18 cellular contexts compared by ENCODE assay signal in the genomic region with DNA sequence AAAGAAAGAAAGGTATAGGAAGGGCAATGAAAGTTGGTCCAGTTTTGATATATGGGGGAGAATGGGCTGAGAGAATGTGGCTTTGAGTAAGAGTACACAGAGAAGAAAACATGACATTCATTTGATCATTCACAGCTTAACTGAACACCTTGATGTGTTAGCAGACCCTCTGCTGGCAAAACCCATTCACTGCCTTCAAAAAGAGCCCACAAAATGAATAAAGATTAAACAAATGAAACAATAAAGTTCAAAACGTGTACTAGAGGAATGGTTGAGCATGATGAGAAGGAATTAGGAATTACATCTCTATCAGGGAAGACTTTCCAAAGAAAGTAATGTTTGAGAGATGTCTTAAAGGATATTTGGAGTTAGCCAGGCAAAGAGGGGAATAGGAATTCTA. TPM values are rescaled to one million over a fixed set of nuclear protein-coding genes. Genes with fewer than 3 reads are reported as not detected.
DNase-seq lines count a peak whose midpoint lies in the region; ATAC-seq and TF ChIP-seq lines count a peak whose summit lies in the region.
"Had no signal": no experiment of that assay in that cellular context is flagged by ENCODE, and none has a peak within 500 bp of the region (broad histone marks: within the 10 kb centered on the region; RNA-seq: fewer than 3 reads in every experiment).

No MANE protein-coding gene starts in this region.

- H3K9me2 ChIP-seq in GM23338 (ENCODE audit: insufficient read depth), result no peaks in the 10 kb centered on the region

- TF ChIP-seq CTCF in GM10248 (IDR thresholded peaks at IDR 0.05; ENCODE audit: control extremely low read depth, extremely low read depth, low read depth, missing control alignments) (peak; percentile 28), GM23338 (conservative IDR thresholded peaks at IDR 0.05; ENCODE audit: low read depth in 2 of 2) (peak; percentile 6 to 22; a peak in 3 of 4 replicates), right lobe of liver (IDR thresholded peaks at IDR 0.05) (peak in 3 of 4 donors; percentile 8 to 28 (median 9)), adrenal gland (IDR thresholded peaks at IDR 0.05) (no peak)

- no peak overlapping the region for H3K4me3 ChIP-seq in GM23338
- no peak overlapping the region for H3K4me3 ChIP-seq in right lobe of liver
- H3K4me3 ChIP-seq in aorta (ENCODE audit: low read length in 2 of 2), result no peak overlapping the region
- no peak overlapping the region for H3K4me3 ChIP-seq in adrenal gland
- H3K4me3 ChIP-seq: PC-9, SK-N-MC had no signal

- H3K79me2 ChIP-seq in GM23338 (replicated peaks; ENCODE audit: insufficient read depth), result no peaks in the 10 kb centered on the region

- peaks cover 52% of the 10 kb centered on the region for H3K4me1 Mint-ChIP-seq in GM23338
- peaks cover 15% of the 10 kb centered on the region for H3K4me1 Mint-ChIP-seq in central memory CD8-positive, alpha-beta T cell

- no peak overlapping the region for H3K27ac ChIP-seq in GM23338 (ENCODE audit: low read depth)
- H3K27ac ChIP-seq in right lobe of liver, result no peak overlapping the region
- H3K27ac ChIP-seq in aorta (ENCODE audit: low read depth in 1 of 2, low read length in 2 of 2), result no peak overlapping the region
- no peak overlapping the region for H3K27ac ChIP-seq in adrenal gland
- H3K27ac ChIP-seq: PC-9, SK-N-MC had no signal

- peaks cover 8% of the 10 kb centered on the region for H3K27me3 Mint-ChIP-seq in GM23338 (ENCODE audit: insufficient read depth, low read depth, poor library complexity)
- H3K27me3 Mint-ChIP-seq in central memory CD8-positive, alpha-beta T cell, result no peaks in the 10 kb centered on the region

- peaks cover 34% of the 10 kb centered on the region for H3K4me1 ChIP-seq in GM23338 (ENCODE audit: insufficient read depth)
- H3K4me1 ChIP-seq in right lobe of liver, result no peaks in the 10 kb centered on the region
- H3K4me1 ChIP-seq in aorta (ENCODE audit: control insufficient read depth in 1 of 2, insufficient read depth in 2 of 2, low read length in 2 of 2), result no peaks in the 10 kb centered on the region
- H3K4me1 ChIP-seq in adrenal gland (replicated peaks in 1 of 2), result no peaks in the 10 kb centered on the region

- H3K4me3 Mint-ChIP-seq in GM23338, result no peak overlapping the region
- no peak overlapping the region for H3K4me3 Mint-ChIP-seq in central memory CD8-positive, alpha-beta T cell

- CTCF ChIA-PET in GM10248 (lab: Yijun Ruan, JAX), result interaction anchor here (0.8 to 4.1 kb wide), 6 partner anchors 11 to 55 kb away, joined by 3 to 24 read pairs (median 7); no protein-coding TSS in a partner anchor

- intact Hi-C loops in right lobe of liver (cut with DNase I) (no loop called here), aorta (cut with DNase I) (no loop called here), adrenal gland (cut with DNase I) (no loop called here)

- H3K36me3 ChIP-seq in GM23338 (ENCODE audit: insufficient read depth) (no peaks in the 10 kb centered on the region), right lobe of liver (no peaks in the 10 kb centered on the region), aorta (ENCODE audit: control insufficient read depth in 1 of 2, insufficient read depth in 2 of 2, low read length in 1 of 2) (peaks cover 0 to 3% of the 10 kb centered on the region in 2 donors), adrenal gland (replicated peaks in 1 of 2) (no peaks in the 10 kb centered on the region)

- POLR2A ChIA-PET in GM10248 (lab: Yijun Ruan, JAX), result no interaction called here

- H2AFZ ChIP-seq in GM23338, result no peak overlapping the region
- H2AFZ ChIP-seq: PC-9 had no signal

- TF ChIP-seq POLR2A in right lobe of liver (IDR thresholded peaks at IDR 0.05) (no peak), adrenal gland (IDR thresholded peaks at IDR 0.05) (no peak)

- H3K27me3 ChIP-seq in GM23338 (ENCODE audit: insufficient read depth) (no peaks in the 10 kb centered on the region), right lobe of liver (no peaks in the 10 kb centered on the region), aorta (ENCODE audit: control insufficient read depth in 1 of 2, insufficient read depth in 2 of 2, low read length in 1 of 2) (no peaks in the 10 kb centered on the region), adrenal gland (no peaks in the 10 kb centered on the region)

- no peaks in the 10 kb centered on the region for H3K9me3 Mint-ChIP-seq in GM23338
- no peaks in the 10 kb centered on the region for H3K9me3 Mint-ChIP-seq in central memory CD8-positive, alpha-beta T cell

- ATAC-seq in GM23338 (no peak), right lobe of liver (peak in 3 of 4 donors; percentile 26 to 53 (median 29)), aorta (ENCODE audit: low FRiP score) (no peak)
- no peak for ATAC-seq in central memory CD8-positive, alpha-beta T cell (replicated peaks; ENCODE audit: extremely low read depth, poor library complexity, severe bottlenecking)

- no peaks in the 10 kb centered on the region for H3F3A ChIP-seq in GM23338 (replicated peaks; ENCODE audit: low read depth)

- DNase-seq in GM10248 (ENCODE audit: extremely low spot score), result no peak
- DNase-seq in GM23338 (ENCODE audit: low spot score), result no peak
- no peak for DNase-seq in central memory CD8-positive, alpha-beta T cell (ENCODE audit: low spot score in 2 of 2)
- DNase-seq in right lobe of liver, result no peak
- no peak for DNase-seq in aorta
- DNase-seq in ureter (ENCODE audit: low spot score), result no peak
- DNase-seq in adrenal gland, result no peak
- DNase-seq: DMS153; HCEC 1CT; IMR-90; NCI-H2081 treated with DMSO at 0.1 percent for 48 hours; NCI-H524 treated with DMSO at 0.1 percent for 48 hours; NK-92 treated with Interleukin-12 subunit alpha and Interleukin-12 subunit beta, amount 100 ng/mL, for 24 hours; T-helper 1 cell had no signal

- no peaks in the 10 kb centered on the region for H3K9me3 ChIP-seq in right lobe of liver
- no peaks in the 10 kb centered on the region for H3K9me3 ChIP-seq in aorta (ENCODE audit: control insufficient read depth, low read length)
- no peaks in the 10 kb centered on the region for H3K9me3 ChIP-seq in adrenal gland (replicated peaks in 1 of 3)

- H3K27ac Mint-ChIP-seq in GM23338, result no peak overlapping the region
- peak overlapping the region; percentile 17 for H3K27ac Mint-ChIP-seq in central memory CD8-positive, alpha-beta T cell (ENCODE audit: low read depth)

- no peak overlapping the region for H3K4me2 ChIP-seq in GM23338
- H3K4me2 ChIP-seq: PC-9 had no signal

- H3K36me3 Mint-ChIP-seq in GM23338 (ENCODE audit: low read depth), result no peaks in the 10 kb centered on the region
- no peaks in the 10 kb centered on the region for H3K36me3 Mint-ChIP-seq in central memory CD8-positive, alpha-beta T cell (ENCODE audit: insufficient read depth)

- WGBS in right lobe of liver (ENCODE audit: insufficient coverage, low coverage, low lambda C conversion rate, missing lambda C conversion rate), result 9% methylated on average over 1 of the region's 1 CpG
- WGBS in aorta, 2 donors, result 48 to 51% methylated on average over 1 of the region's 1 CpG
- 40 to 59% (median 52%) methylated on average over 1 of the region's 1 CpG for WGBS in adrenal gland, 4 donors

- no peaks in the 10 kb centered on the region for H4K20me1 ChIP-seq in GM23338 (replicated peaks; ENCODE audit: insufficient read depth)

TF ChIP-seq in GM23338, 12 proteins besides CTCF, POLR2A, EP300 and RAD21:
- TF ChIP-seq CREB1 (CRISPR knock-in tag; IDR thresholded peaks at IDR 0.05; ENCODE audit: low read depth) (no peak), EZH2phosphoT487 (IDR thresholded peaks at IDR 0.05; ENCODE audit: unreplicated experiment) (no peak), POLR2AphosphoS5 (IDR thresholded peaks at IDR 0.05; ENCODE audit: low read depth) (no peak)

RNA-seq across cellular contexts. Expression of a gene that starts 2.1 kb away (rescaled TPM):
- 0.16 TPM in 1 of 2 replicates, not detected in the other for total RNA-seq in GM23338 (2014; rRNA removed; shearing (Covaris generic))
- polyA plus RNA-seq in GM23338 (2016; fragmentation: Nextera tagmentation; extraction: Ambion mirVana) (not detected in 2 replicates), aorta (not detected), adrenal gland (under 1 TPM in 2 of 3 donors, not detected in 1; 0.03 to 0.09 TPM)
- total RNA-seq in right lobe of liver (not detected), aorta (under 1 TPM in 1 of 2 donors, not detected in 1; 0.12 TPM), ureter (not detected), adrenal gland (not detected)
- total RNA-seq: IMR-90, PC-9 had no signal
- polyA plus RNA-seq: AG04450, BJ, IMR-90 had no signal

RNA-seq across cellular contexts. Expression of a gene that starts 8.3 kb away (rescaled TPM):
- total RNA-seq in GM23338 (2014; rRNA removed; shearing (Covaris generic)), result 23.9 and 29.5 TPM in 2 replicates
- polyA plus RNA-seq in GM23338 (2016; fragmentation: Nextera tagmentation; extraction: Ambion mirVana) (4.9 and 5.1 TPM in 2 replicates), aorta (10 to 100 TPM in 1 of 2 donors, 1 to 10 TPM in 1; 7.3 to 11.8 TPM), adrenal gland (1 to 10 TPM; 2.7 to 6.2 (median 3.6) TPM)
- total RNA-seq in right lobe of liver (10 to 100 TPM; 24.4 to 30.8 (median 26.3) TPM), aorta (10 to 100 TPM; 19.1 to 31.6 TPM), ureter (19.1 TPM), adrenal gland (10 to 100 TPM in 7 of 8 donors, 1 to 10 TPM in 1; 8.6 to 19.3 (median 14.7) TPM)

RNA-seq across cellular contexts. Expression of a gene that starts 27.9 kb away (rescaled TPM):
- total RNA-seq in GM23338 (2014; rRNA removed; shearing (Covaris generic)), result 283 and 350 TPM in 2 replicates
- 972 and 1,006 TPM in 2 replicates for polyA plus RNA-seq in GM23338 (2016; fragmentation: Nextera tagmentation; extraction: Ambion mirVana)
- 100 to 1,000 TPM in 1 of 6 experiments, 10 to 100 TPM in 5; 38.6 to 115 (median 48.8) TPM for total RNA-seq in right lobe of liver
- 10 to 100 TPM; 72.1 to 77.0 TPM for total RNA-seq in aorta
- 100 to 1,000 TPM; 157 to 162 TPM for polyA plus RNA-seq in aorta
- 121 TPM for total RNA-seq in ureter
- total RNA-seq in adrenal gland, result 100 to 1,000 TPM in 6 of 8 donors, 10 to 100 TPM in 2; 87.0 to 227 (median 119) TPM
- 100 to 1,000 TPM in 2 of 3 donors, 10 to 100 TPM in 1; 91.4 to 316 (median 163) TPM for polyA plus RNA-seq in adrenal gland

RNA-seq across cellular contexts. Expression of a gene that starts 53.6 kb away (rescaled TPM):
- total RNA-seq in GM23338 (2014; rRNA removed; shearing (Covaris generic)), result 3.9 and 6.9 TPM in 2 replicates
- polyA plus RNA-seq in GM23338 (2016; fragmentation: Nextera tagmentation; extraction: Ambion mirVana) (not detected in 2 replicates), aorta (under 1 TPM in 1 of 2 donors, not detected in 1; 0.15 TPM), adrenal gland (not detected)
- total RNA-seq in right lobe of liver (1 to 10 TPM in 1 of 6 experiments, under 1 TPM in 5; 0.31 to 3.5 (median 0.55) TPM), aorta (1 to 10 TPM; 3.1 to 5.2 TPM), ureter (6.4 TPM), adrenal gland (1 to 10 TPM in 3 of 8 donors, under 1 TPM in 4, not detected in 1; 0.28 to 2.6 (median 0.84) TPM)
- polyA plus RNA-seq: BJ, IMR-90 had no signal

Comparison
In these comparisons a context has a peak if more than half of its experiments do, and no peak if none do; other contexts are left out.
1. CTCF ChIP-seq: peak in GM10248 (single experiment), GM23338 (2 of 2) and right lobe of liver (3 of 4); none in adrenal gland (0 of 6).
2. ATAC-seq: peak in right lobe of liver (3 of 4); none in GM23338 (single experiment), central memory CD8-positive, alpha-beta T cell (single experiment) and aorta (single experiment).